ENCODE assay signal across 33 cellular contexts in the genomic region with DNA sequence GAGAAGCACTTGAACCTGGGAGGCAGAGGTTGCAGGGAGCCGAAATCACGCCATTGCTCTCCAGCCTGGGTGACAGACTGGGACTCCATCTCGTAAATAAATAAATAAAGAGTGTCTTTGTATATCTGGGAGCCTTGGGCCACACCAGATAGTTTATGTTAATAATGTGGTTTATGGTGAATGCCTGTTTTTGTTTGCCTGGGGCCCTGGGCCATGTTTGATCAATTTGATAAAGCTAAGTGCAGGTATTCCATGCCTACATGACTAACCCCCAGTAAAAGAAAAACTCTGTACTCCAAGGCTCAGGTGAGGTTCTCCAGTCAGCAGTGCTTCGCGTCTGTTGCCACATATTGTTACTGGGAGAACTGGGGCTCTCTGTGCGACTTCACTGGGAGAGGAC. TPM values are rescaled to one million over a fixed set of nuclear protein-coding genes. Genes with fewer than 3 reads are reported as not detected.
DNase-seq lines count a peak whose midpoint lies in the region; ATAC-seq and TF ChIP-seq lines count a peak whose summit lies in the region.
"Had no signal": no experiment of that assay in that cellular context is flagged by ENCODE, and none has a peak within 500 bp of the region (broad histone marks: within the 10 kb centered on the region; RNA-seq: fewer than 3 reads in every experiment).

No MANE protein-coding gene starts in this region.

- peaks cover 27% of the 10 kb centered on the region for H3K4me1 Mint-ChIP-seq in central memory CD8-positive, alpha-beta T cell
- peaks cover 19 to 48% of the 10 kb centered on the region in 2 donors for H3K4me1 Mint-ChIP-seq in natural killer cell
- H3K4me1 Mint-ChIP-seq: nephron had no signal

- no peak for TF ChIP-seq CTCF in 22Rv1 (IDR thresholded peaks at IDR 0.05)
- no peak for TF ChIP-seq CTCF in natural killer cell (IDR thresholded peaks at IDR 0.05)

- peak overlapping the region; percentile 8; the same call in 1 of the 2 replicates for H3K27ac ChIP-seq in 22Rv1
- H3K27ac ChIP-seq: BLaER1 treated with 17β-estradiol and CSF1 and Interleukin-3, amounts not matched to agents 10 nM and 100 nM; cardiac muscle cell; coronary artery; GM23248; stomach; vagina had no signal

- H3K9me3 Mint-ChIP-seq in central memory CD8-positive, alpha-beta T cell: no peaks in the 10 kb centered on the region
- H3K9me3 Mint-ChIP-seq in natural killer cell: no peaks in the 10 kb centered on the region
- H3K9me3 Mint-ChIP-seq: activated naive CD8-positive, alpha-beta T cell treated with anti-CD3 and anti-CD28 coated beads, Interleukin-2, amount 10 ng/mL, durations not matched to agents 7 days and 5 days; nephron had no signal

- peak overlapping the region; percentile 90 for H3K27ac Mint-ChIP-seq in central memory CD8-positive, alpha-beta T cell (ENCODE audit: low read depth)
- H3K27ac Mint-ChIP-seq in natural killer cell: peak overlapping the region; percentile 78 to 94
- H3K27ac Mint-ChIP-seq: activated CD4-positive, alpha-beta T cell treated with anti-CD3 and anti-CD28 coated beads for 36 hours; activated naive CD8-positive, alpha-beta T cell treated with anti-CD3 and anti-CD28 coated beads, Interleukin-2, amount 10 ng/mL, durations not matched to agents 7 days and 5 days; nephron had no signal

- ATAC-seq in central memory CD8-positive, alpha-beta T cell (replicated peaks; ENCODE audit: extremely low read depth, poor library complexity, severe bottlenecking): no peak
- ATAC-seq in natural killer cell: no peak
- no peak for ATAC-seq in GM19324 (IDR thresholded peaks at IDR 0.05; ENCODE audit: low FRiP score, unreplicated experiment)
- no peak for ATAC-seq in HG03159 (IDR thresholded peaks at IDR 0.05; ENCODE audit: unreplicated experiment)
- ATAC-seq: activated CD4-positive, alpha-beta T cell treated with anti-CD3 and anti-CD28 coated beads for 36 hours; Panc1 had no signal

- DNase-seq in ELF-1 (ENCODE audit: low read depth, low spot score) (peak; percentile 23), natural killer cell (no peak), A172 (ENCODE audit: low spot score) (no peak)
- DNase-seq in central memory CD8-positive, alpha-beta T cell (ENCODE audit: low spot score in 2 of 2): no peak
- no peak for DNase-seq in stimulated activated CD4-positive, alpha-beta T cell treated with anti-CD3 and anti-CD28 coated beads, Interleukin-12 subunit alpha, Interleukin-12 subunit beta, amount 100 ng/mL, for 4 hours
- DNase-seq: activated CD4-positive, alpha-beta T cell treated with anti-CD3 and anti-CD28 coated beads for 36 hours; activated naive CD8-positive, alpha-beta T cell treated with anti-CD3 and anti-CD28 coated beads, Interleukin-2, amount 10 ng/mL, durations not matched to agents 7 days and 5 days; DND-41; effector CD8-positive, alpha-beta T cell; GM23248; Karpas-422; left ventricle myocardium superior; midbrain; NCI-H1417 treated with DMSO at 0.1 percent for 48 hours; NCI-H2029 treated with DMSO at 0.1 percent for 48 hours; NCI-H524 treated with DMSO at 0.1 percent for 48 hours; retina; SHP77; stomach; SW 1271; T-helper 9 cell had no signal

- intact Hi-C loops in natural killer cell (cut with micrococcal nuclease): no loop called here

- H3K36me3 Mint-ChIP-seq in central memory CD8-positive, alpha-beta T cell (ENCODE audit: insufficient read depth): peaks cover 17% of the 10 kb centered on the region
- H3K36me3 Mint-ChIP-seq in natural killer cell: no peaks in the 10 kb centered on the region

- no peak overlapping the region for H3K4me3 Mint-ChIP-seq in central memory CD8-positive, alpha-beta T cell
- H3K4me3 Mint-ChIP-seq in natural killer cell: no peak overlapping the region
- H3K4me3 Mint-ChIP-seq: activated CD4-positive, alpha-beta T cell treated with anti-CD3 and anti-CD28 coated beads for 36 hours; activated naive CD8-positive, alpha-beta T cell treated with anti-CD3 and anti-CD28 coated beads, Interleukin-2, amount 10 ng/mL, durations not matched to agents 7 days and 5 days; nephron had no signal

- H3K27me3 Mint-ChIP-seq in central memory CD8-positive, alpha-beta T cell: no peaks in the 10 kb centered on the region
- H3K27me3 Mint-ChIP-seq in natural killer cell (ENCODE audit: low read depth in 2 of 2): no peaks in the 10 kb centered on the region
- H3K27me3 Mint-ChIP-seq: activated CD4-positive, alpha-beta T cell treated with anti-CD3 and anti-CD28 coated beads for 36 hours; activated naive CD8-positive, alpha-beta T cell treated with anti-CD3 and anti-CD28 coated beads, Interleukin-2, amount 10 ng/mL, durations not matched to agents 7 days and 5 days had no signal

RNA-seq across cellular contexts. Expression of a gene that starts 15.1 kb away (rescaled TPM):
- total RNA-seq in natural killer cell: 1 to 10 TPM; 3.9 to 10.0 (median 8.0) TPM
- not detected in 2 replicates for total RNA-seq in A172 (2014; rRNA removed; shearing (Covaris generic))
- total RNA-seq: activated CD4-positive, alpha-beta T cell treated with anti-CD3 and anti-CD28 coated beads for 36 hours; cardiac muscle cell; epithelial cell of proximal tubule; glomerular endothelial cell; GM23248; osteocyte had no signal

RNA-seq across cellular contexts. Expression of a gene that starts 27.9 kb away (rescaled TPM):
- total RNA-seq in natural killer cell: 1 to 10 TPM; 5.1 to 7.9 (median 6.1) TPM
- 16.1 and 20.9 TPM in 2 replicates for total RNA-seq in A172 (2014; rRNA removed; shearing (Covaris generic))
